Comparison of ENCODE assay signal across 9 cellular contexts in genomic region chr19:32373614-32374295, GRCh38. TPM values are rescaled to one million over a fixed set of nuclear protein-coding genes. Genes with fewer than 3 reads are reported as not detected.
DNase-seq lines count a peak whose midpoint lies in the region; ATAC-seq and TF ChIP-seq lines count a peak whose summit lies in the region.
"Had no signal": no experiment of that assay in that cellular context is flagged by ENCODE, and none has a peak within 500 bp of the region (broad histone marks: within the 10 kb centered on the region; RNA-seq: fewer than 3 reads in every experiment).

No MANE protein-coding gene starts in this region.

- CTCF ChIA-PET in CD8-positive, alpha-beta memory T cell (lab: Charles Lee) = no interaction called here

- no peaks in the 10 kb centered on the region for H3K9me3 Mint-ChIP-seq in CD8-positive, alpha-beta memory T cell
- no peaks in the 10 kb centered on the region for H3K9me3 Mint-ChIP-seq in activated T-helper 1 cell treated with anti-CD3 and anti-CD28 coated beads, Interleukin-12 subunit alpha, Interleukin-12 subunit beta, Interleukin-2, Interleukin-4 antibody, amounts not matched to agents 30 ng/mL and 10 ng/mL and 1 ng/mL, durations not matched to agents 14 hours and 24 hours and 36 hours
- no peaks in the 10 kb centered on the region for H3K9me3 Mint-ChIP-seq in activated T-cell treated with anti-CD3 and anti-CD28 coated beads, Interleukin-2, amount 50 U/mL, for 4 hours
- no peaks in the 10 kb centered on the region for H3K9me3 Mint-ChIP-seq in T-helper 2 cell treated with Interferon-gamma antibody and Interleukin-4, amounts not matched to agents 5 μg/mL and 100 μg/mL, for 36 hours

- H3K9ac ChIP-seq in colonic mucosa (ENCODE audit: low read depth in 2 of 2, low read length in 2 of 2) = no peak overlapping the region

- DNase-seq in CD8-positive, alpha-beta memory T cell = no peak
- DNase-seq in NCI-H345 treated with DMSO at 0.1 percent for 48 hours (lab: John Stamatoyannopoulos, UW; ENCODE audit: unreplicated experiment) (peak; percentile 82), colonic mucosa (peak; percentile 60), medulla oblongata (ENCODE audit: extremely low spot score) (peak; percentile 73), 8988T (no peak)
- DNase-seq in activated T-helper 1 cell treated with anti-CD3 and anti-CD28 coated beads, Interleukin-12 subunit alpha, Interleukin-12 subunit beta, Interleukin-2, Interleukin-4 antibody, amounts not matched to agents 30 ng/mL and 10 ng/mL and 1 ng/mL, durations not matched to agents 14 hours and 24 hours and 36 hours (ENCODE audit: low spot score) = no peak
- DNase-seq in activated T-cell treated with anti-CD3 and anti-CD28 coated beads, Interleukin-2, amount 50 U/mL, for 4 hours = no peak
- no peak for DNase-seq in T-helper 2 cell treated with Interferon-gamma antibody and Interleukin-4, amounts not matched to agents 5 μg/mL and 100 μg/mL, for 36 hours (ENCODE audit: low spot score)

- POLR2A ChIA-PET in CD8-positive, alpha-beta memory T cell (lab: Charles Lee) = no interaction called here

- H3K4me3 Mint-ChIP-seq in CD8-positive, alpha-beta memory T cell = no peak overlapping the region
- no peak overlapping the region for H3K4me3 Mint-ChIP-seq in activated T-helper 1 cell treated with anti-CD3 and anti-CD28 coated beads, Interleukin-12 subunit alpha, Interleukin-12 subunit beta, Interleukin-2, Interleukin-4 antibody, amounts not matched to agents 30 ng/mL and 10 ng/mL and 1 ng/mL, durations not matched to agents 14 hours and 24 hours and 36 hours
- H3K4me3 Mint-ChIP-seq in activated T-cell treated with anti-CD3 and anti-CD28 coated beads, Interleukin-2, amount 50 U/mL, for 4 hours = no peak overlapping the region
- H3K4me3 Mint-ChIP-seq in T-helper 2 cell treated with Interferon-gamma antibody and Interleukin-4, amounts not matched to agents 5 μg/mL and 100 μg/mL, for 36 hours = no peak overlapping the region

- H3K4me3 ChIP-seq in CD8-positive, alpha-beta memory T cell (ENCODE audit: low read length) = no peak overlapping the region
- H3K4me3 ChIP-seq in colonic mucosa = no peak overlapping the region
- H3K4me3 ChIP-seq: GM12878 had no signal

- peaks cover 12 to 37% (median 30%) of the 10 kb centered on the region in 3 donors for H3K4me1 Mint-ChIP-seq in CD8-positive, alpha-beta memory T cell
- no peaks in the 10 kb centered on the region for H3K4me1 Mint-ChIP-seq in activated T-helper 1 cell treated with anti-CD3 and anti-CD28 coated beads, Interleukin-12 subunit alpha, Interleukin-12 subunit beta, Interleukin-2, Interleukin-4 antibody, amounts not matched to agents 30 ng/mL and 10 ng/mL and 1 ng/mL, durations not matched to agents 14 hours and 24 hours and 36 hours (ENCODE audit: low read depth)
- peaks cover 9% of the 10 kb centered on the region for H3K4me1 Mint-ChIP-seq in activated T-cell treated with anti-CD3 and anti-CD28 coated beads, Interleukin-2, amount 50 U/mL, for 4 hours (ENCODE audit: low read depth)
- H3K4me1 Mint-ChIP-seq in T-helper 2 cell treated with Interferon-gamma antibody and Interleukin-4, amounts not matched to agents 5 μg/mL and 100 μg/mL, for 36 hours (ENCODE audit: low read depth) = no peaks in the 10 kb centered on the region

- H3K27me3 ChIP-seq in CD8-positive, alpha-beta memory T cell (ENCODE audit: insufficient read depth, low read length, poor library complexity, severe bottlenecking) = no peaks in the 10 kb centered on the region
- no peaks in the 10 kb centered on the region for H3K27me3 ChIP-seq in colonic mucosa

- H3K27ac ChIP-seq in CD8-positive, alpha-beta memory T cell (ENCODE audit: low read depth, low read length) = peak overlapping the region; percentile 30
- peak overlapping the region; percentile 53 for H3K27ac ChIP-seq in colonic mucosa

- TF ChIP-seq CTCF in colonic mucosa (IDR thresholded peaks at IDR 0.05) = no peak

- H3K36me3 Mint-ChIP-seq in CD8-positive, alpha-beta memory T cell = peaks cover 18 to 80% (median 35%) of the 10 kb centered on the region in 3 donors
- H3K36me3 Mint-ChIP-seq in activated T-helper 1 cell treated with anti-CD3 and anti-CD28 coated beads, Interleukin-12 subunit alpha, Interleukin-12 subunit beta, Interleukin-2, Interleukin-4 antibody, amounts not matched to agents 30 ng/mL and 10 ng/mL and 1 ng/mL, durations not matched to agents 14 hours and 24 hours and 36 hours (ENCODE audit: low read depth) = peaks cover 36% of the 10 kb centered on the region
- peaks cover 46% of the 10 kb centered on the region for H3K36me3 Mint-ChIP-seq in activated T-cell treated with anti-CD3 and anti-CD28 coated beads, Interleukin-2, amount 50 U/mL, for 4 hours (ENCODE audit: insufficient read depth)
- H3K36me3 Mint-ChIP-seq in T-helper 2 cell treated with Interferon-gamma antibody and Interleukin-4, amounts not matched to agents 5 μg/mL and 100 μg/mL, for 36 hours (ENCODE audit: low read depth) = peaks cover 47% of the 10 kb centered on the region

- no peaks in the 10 kb centered on the region for H3K9me3 ChIP-seq in CD8-positive, alpha-beta memory T cell (ENCODE audit: low read length)
- H3K9me3 ChIP-seq in colonic mucosa = no peaks in the 10 kb centered on the region

- H3K27ac Mint-ChIP-seq in CD8-positive, alpha-beta memory T cell = peak overlapping the region in 1 of 8 donors; percentile 14
- no peak overlapping the region for H3K27ac Mint-ChIP-seq in activated T-helper 1 cell treated with anti-CD3 and anti-CD28 coated beads, Interleukin-12 subunit alpha, Interleukin-12 subunit beta, Interleukin-2, Interleukin-4 antibody, amounts not matched to agents 30 ng/mL and 10 ng/mL and 1 ng/mL, durations not matched to agents 14 hours and 24 hours and 36 hours
- H3K27ac Mint-ChIP-seq in T-helper 2 cell treated with Interferon-gamma antibody and Interleukin-4, amounts not matched to agents 5 μg/mL and 100 μg/mL, for 36 hours = no peak overlapping the region

- ATAC-seq in activated T-cell treated with anti-CD3 and anti-CD28 coated beads, Interleukin-2, amount 50 U/mL, for 4 hours = no peak
- ATAC-seq: GM12878 had no signal

- intact Hi-C loops in colonic mucosa (cut with DNase I) = no loop called here
- intact Hi-C loops in activated T-helper 1 cell treated with anti-CD3 and anti-CD28 coated beads, Interleukin-12 subunit alpha, Interleukin-12 subunit beta, Interleukin-2, Interleukin-4 antibody, amounts not matched to agents 30 ng/mL and 10 ng/mL and 1 ng/mL, durations not matched to agents 14 hours and 24 hours and 36 hours (cut with micrococcal nuclease) = no loop called here

- H3K27me3 Mint-ChIP-seq in CD8-positive, alpha-beta memory T cell = no peaks in the 10 kb centered on the region
- no peaks in the 10 kb centered on the region for H3K27me3 Mint-ChIP-seq in activated T-helper 1 cell treated with anti-CD3 and anti-CD28 coated beads, Interleukin-12 subunit alpha, Interleukin-12 subunit beta, Interleukin-2, Interleukin-4 antibody, amounts not matched to agents 30 ng/mL and 10 ng/mL and 1 ng/mL, durations not matched to agents 14 hours and 24 hours and 36 hours (ENCODE audit: insufficient read depth)
- H3K27me3 Mint-ChIP-seq in activated T-cell treated with anti-CD3 and anti-CD28 coated beads, Interleukin-2, amount 50 U/mL, for 4 hours (ENCODE audit: low read depth) = no peaks in the 10 kb centered on the region
- no peaks in the 10 kb centered on the region for H3K27me3 Mint-ChIP-seq in T-helper 2 cell treated with Interferon-gamma antibody and Interleukin-4, amounts not matched to agents 5 μg/mL and 100 μg/mL, for 36 hours (ENCODE audit: low read depth)

- H3K4me1 ChIP-seq in CD8-positive, alpha-beta memory T cell (ENCODE audit: insufficient read depth, low read length) = no peaks in the 10 kb centered on the region
- H3K4me1 ChIP-seq in colonic mucosa = peaks cover 6% of the 10 kb centered on the region

- H3K36me3 ChIP-seq in CD8-positive, alpha-beta memory T cell (ENCODE audit: insufficient read depth, low read length) = peaks cover 42% of the 10 kb centered on the region
- no peaks in the 10 kb centered on the region for H3K36me3 ChIP-seq in colonic mucosa

RNA-seq across cellular contexts. Expression of gene ZNF507, which starts 28.3 kb away (rescaled TPM):
- 10 to 100 TPM; 29.6 to 32.9 TPM for total RNA-seq in CD8-positive, alpha-beta memory T cell
- 6.5 TPM for polyA plus RNA-seq in CD8-positive, alpha-beta memory T cell
- total RNA-seq in colonic mucosa = 10 to 100 TPM; 15.3 to 16.6 TPM
- 32.4 and 34.8 TPM in 2 replicates for total RNA-seq in activated T-helper 1 cell treated with anti-CD3 and anti-CD28 coated beads, Interleukin-12 subunit alpha, Interleukin-12 subunit beta, Interleukin-2, Interleukin-4 antibody, amounts not matched to agents 30 ng/mL and 10 ng/mL and 1 ng/mL, durations not matched to agents 14 hours and 24 hours and 36 hours
- total RNA-seq in activated T-cell treated with anti-CD3 and anti-CD28 coated beads, Interleukin-2, amount 50 U/mL, for 4 hours = 10 to 100 TPM; 26.0 to 27.4 (median 26.2) TPM

RNA-seq across cellular contexts. Expression of gene DPY19L3, which starts 31.8 kb away (rescaled TPM):
- 10 to 100 TPM; 21.6 to 25.0 TPM for total RNA-seq in CD8-positive, alpha-beta memory T cell
- 2.7 TPM for polyA plus RNA-seq in CD8-positive, alpha-beta memory T cell
- 10 to 100 TPM; 12.1 to 13.6 TPM for total RNA-seq in colonic mucosa
- total RNA-seq in activated T-helper 1 cell treated with anti-CD3 and anti-CD28 coated beads, Interleukin-12 subunit alpha, Interleukin-12 subunit beta, Interleukin-2, Interleukin-4 antibody, amounts not matched to agents 30 ng/mL and 10 ng/mL and 1 ng/mL, durations not matched to agents 14 hours and 24 hours and 36 hours = 11.9 and 16.5 TPM in 2 replicates
- 10 to 100 TPM; 16.2 to 20.5 (median 17.1) TPM for total RNA-seq in activated T-cell treated with anti-CD3 and anti-CD28 coated beads, Interleukin-2, amount 50 U/mL, for 4 hours

Comparison
In these comparisons a context has a peak if more than half of its experiments do, and no peak if none do; other contexts are left out.
1. DNase-seq: peak in NCI-H345 treated with DMSO at 0.1 percent for 48 hours (single experiment), colonic mucosa (single experiment) and medulla oblongata (single experiment); none in CD8-positive, alpha-beta memory T cell (0 of 5), activated T-helper 1 cell treated with anti-CD3 and anti-CD28 coated beads, Interleukin-12 subunit alpha, Interleukin-12 subunit beta, Interleukin-2, Interleukin-4 antibody, amounts not matched to agents 30 ng/mL and 10 ng/mL and 1 ng/mL, durations not matched to agents 14 hours and 24 hours and 36 hours (single experiment), 8988T (single experiment), activated T-cell treated with anti-CD3 and anti-CD28 coated beads, Interleukin-2, amount 50 U/mL, for 4 hours (single experiment) and T-helper 2 cell treated with Interferon-gamma antibody and Interleukin-4, amounts not matched to agents 5 μg/mL and 100 μg/mL, for 36 hours (single experiment).